9 cellular contexts compared by ENCODE assay signal in genomic region chr2:120261387-120262006, GRCh38. TPM values are rescaled to one million over a fixed set of nuclear protein-coding genes. Genes with fewer than 3 reads are reported as not detected.
A peak's percentile ranks its signal among the peaks of the same experiment; 100 is the strongest.
DNase-seq lines count a peak whose midpoint lies in the region; ATAC-seq and TF ChIP-seq lines count a peak whose summit lies in the region.
"Had no signal": no experiment of that assay in that cellular context is flagged by ENCODE, and none has a peak within 500 bp of the region (broad histone marks: within the 10 kb centered on the region; RNA-seq: fewer than 3 reads in every experiment).

No MANE protein-coding gene starts in this region.

- no peak overlapping the region for H3K14ac ChIP-seq in IMR-90 (replicated peaks; ENCODE audit: low read depth, low read length)

- no peaks in the 10 kb centered on the region for H3K36me3 ChIP-seq in IMR-90 (ENCODE audit: control insufficient read depth, insufficient read depth, low read length)
- no peaks in the 10 kb centered on the region for H3K36me3 ChIP-seq in tibial nerve

- H4K8ac ChIP-seq in IMR-90 (ENCODE audit: low read depth in 2 of 2, low read length in 2 of 2): no peak overlapping the region

- intact Hi-C loops in IMR-90 (cut with micrococcal nuclease): no loop called here

- no peak overlapping the region for H3K9ac ChIP-seq in IMR-90 (ENCODE audit: low read depth, low read length)

- H3K27ac ChIP-seq in IMR-90 (ENCODE audit: insufficient read depth, low read length) (no peak overlapping the region), tibial nerve (no peak overlapping the region)

- DNase-seq in IMR-90 (no peak), LoVo (ENCODE audit: low spot score) (no peak), tibial nerve (ENCODE audit: low spot score in 2 of 2) (no peak), DMS79 (lab: John Stamatoyannopoulos, UW) (no peak)
- peak; percentile 49 to 58 (median 57) for DNase-seq in stimulated activated CD4-positive, alpha-beta T cell treated with anti-CD3 and anti-CD28 coated beads, Interleukin-12 subunit alpha, Interleukin-12 subunit beta, amount 100 ng/mL, for 48 hours (ENCODE audit: low read depth in 2 of 3, low spot score in 1 of 3)
- DNase-seq in effector CD8-positive, alpha-beta T cell (lab: John Stamatoyannopoulos, UW): no peak
- DNase-seq: left colon had no signal

- no peak overlapping the region for H3K4me2 ChIP-seq in IMR-90 (ENCODE audit: low read depth, low read length)

- H4K5ac ChIP-seq in IMR-90 (ENCODE audit: low read depth, low read length): no peak overlapping the region

- dilution Hi-C loops in IMR-90 (cut with HindIII; ENCODE audit: low sequenced_read_pairs, unreplicated experiment): no loop called here

- peak; percentile 88 for ATAC-seq in GM18907 (IDR thresholded peaks at IDR 0.05; ENCODE audit: unreplicated experiment)
- peak; percentile 79 for ATAC-seq in GM21737 (IDR thresholded peaks at IDR 0.05; ENCODE audit: unreplicated experiment)
- ATAC-seq in IMR-90 (ENCODE audit: low read depth): no peak
- ATAC-seq: left colon had no signal

- H2BK15ac ChIP-seq in IMR-90 (ENCODE audit: low read depth, low read length): no peak overlapping the region

- H3K4me3 ChIP-seq in IMR-90 (ENCODE audit: insufficient read depth, low read depth, low read length): no peak overlapping the region
- no peak overlapping the region for H3K4me3 ChIP-seq in tibial nerve

- no peak for TF ChIP-seq CTCF in IMR-90 (conservative IDR thresholded peaks at IDR 0.05; ENCODE audit: low read depth, low read length)
- no peak for TF ChIP-seq CTCF in tibial nerve (IDR thresholded peaks at IDR 0.05)

- no peak overlapping the region for H3K18ac ChIP-seq in IMR-90 (ENCODE audit: low read depth, low read length)

- H2BK20ac ChIP-seq in IMR-90 (ENCODE audit: low read depth, low read length): no peak overlapping the region

- peaks cover 61% of the 10 kb centered on the region for H4K20me1 ChIP-seq in IMR-90 (ENCODE audit: insufficient read depth, low read length)

- H3K27me3 ChIP-seq in IMR-90 (ENCODE audit: control insufficient read depth, insufficient read depth, low read length) (no peaks in the 10 kb centered on the region), tibial nerve (no peaks in the 10 kb centered on the region)

- no peak overlapping the region for H3K56ac ChIP-seq in IMR-90 (ENCODE audit: extremely low read depth, insufficient read depth, low read length)

- peaks cover 23% of the 10 kb centered on the region for H3K9me1 ChIP-seq in IMR-90 (ENCODE audit: insufficient read depth, low read length)

- H3K23ac ChIP-seq in IMR-90 (ENCODE audit: low read depth, low read length): no peak overlapping the region

- H3K9me3 ChIP-seq in IMR-90 (ENCODE audit: control insufficient read depth, insufficient read depth, low read length) (peaks cover 5% of the 10 kb centered on the region), tibial nerve (peaks cover 0 to 3% (median 0%) of the 10 kb centered on the region in 4 donors)

- TF ChIP-seq POLR2A in IMR-90 (IDR thresholded peaks at IDR 0.05; ENCODE audit: low read depth, low read length): no peak
- no peak for TF ChIP-seq POLR2A in tibial nerve (IDR thresholded peaks at IDR 0.05)

- no peak for TF ChIP-seq RAD21 in IMR-90 (IDR thresholded peaks at IDR 0.05; ENCODE audit: low read length)

- no peak overlapping the region for H4K91ac ChIP-seq in IMR-90 (ENCODE audit: insufficient read depth, low read depth, low read length)

- no peak overlapping the region for H2BK5ac ChIP-seq in IMR-90 (ENCODE audit: low read depth, low read length, poor library complexity, severe bottlenecking)

- no peak overlapping the region for H2AFZ ChIP-seq in IMR-90 (replicated peaks; ENCODE audit: low read length, poor library complexity)

- POLR2A ChIA-PET in IMR-90 (lab: Charles Lee; ENCODE audit: unreplicated experiment): no interaction called here

- H2AK5ac ChIP-seq in IMR-90 (ENCODE audit: low read depth, low read length): no peak overlapping the region

- no peak for TF ChIP-seq EP300 in tibial nerve (IDR thresholded peaks at IDR 0.05)

- CTCF ChIA-PET in IMR-90 (lab: Yijun Ruan, JAX): no interaction called here

- peaks cover 33 to 78% of the 10 kb centered on the region in 2 experiments for H3K79me1 ChIP-seq in IMR-90 (ENCODE audit: low read depth in 1 of 2, low read length in 2 of 2)

- WGBS in IMR-90 (ENCODE audit: extremely low coverage in 2 of 2, insufficient read length in 1 of 2), 2 experiments: 84% methylated on average over 6 of the region's 6 CpGs; no CpG with 5 or more reads in 1 of the 2 experiments
- WGBS in tibial nerve, 2 donors: 82 to 89% methylated on average over 6 of the region's 6 CpGs

- in situ Hi-C loops in IMR-90 (cut with MboI; ENCODE audit: low sequenced_read_pairs): no loop called here

- H2AK9ac ChIP-seq in IMR-90 (replicated peaks; ENCODE audit: low read depth, low read length, poor library complexity): peak overlapping the region; percentile 55

- H2BK120ac ChIP-seq in IMR-90 (ENCODE audit: low read depth, low read length): no peak overlapping the region

- no peak overlapping the region for H3K4ac ChIP-seq in IMR-90 (ENCODE audit: low read depth, low read length)

- H3K4me1 ChIP-seq in IMR-90 (ENCODE audit: control insufficient read depth, insufficient read depth, low read length) (peaks cover 7% of the 10 kb centered on the region), tibial nerve (peaks cover 0 to 37% (median 4%) of the 10 kb centered on the region in 4 donors)

- BruUV-seq in IMR-90 (replicated peaks; lab: Mats Ljungman, UMichigan): no TSS peak

TF ChIP-seq in IMR-90, 13 proteins besides CTCF, POLR2A, EP300 and RAD21:
- TF ChIP-seq MAFK (IDR thresholded peaks at IDR 0.05; ENCODE audit: low read depth, low read length) (no peak), FOS (IDR thresholded peaks at IDR 0.05; ENCODE audit: low read depth, low read length) (no peak), SMC3 (IDR thresholded peaks at IDR 0.05; ENCODE audit: low read depth, low read length) (no peak), RCOR1 (IDR thresholded peaks at IDR 0.05; ENCODE audit: insufficient replicate concordance, low read length) (no peak), RFX5 (IDR thresholded peaks at IDR 0.05; ENCODE audit: low read depth, low read length) (no peak), CHD1 (IDR thresholded peaks at IDR 0.05; ENCODE audit: low read depth, low read length) (no peak), MAZ (IDR thresholded peaks at IDR 0.05; ENCODE audit: borderline replicate concordance, low read depth, low read length) (no peak), NFE2L2 (IDR thresholded peaks at IDR 0.05; ENCODE audit: low read depth, low read length) (no peak), MXI1 (IDR thresholded peaks at IDR 0.05; ENCODE audit: borderline replicate concordance, low read depth, low read length) (no peak), ELK1 (IDR thresholded peaks at IDR 0.05; ENCODE audit: borderline replicate concordance, low read depth, low read length) (no peak)

RNA-seq across cellular contexts. Expression of gene RALB, which starts 8.8 kb away (rescaled TPM):
- total RNA-seq in IMR-90 (2012; rRNA removed) (53.6 and 75.3 TPM in 2 replicates), tibial nerve (10 to 100 TPM; 35.1 to 40.4 (median 39.8) TPM)
- 38.0 and 54.7 TPM in 2 replicates for polyA plus RNA-seq in IMR-90 (2012; rRNA removed)
- polyA plus RNA-seq in IMR-90 (2012; cell fraction: cytosol; rRNA removed): 14.8 and 19.0 TPM in 2 replicates
- polyA plus RNA-seq in IMR-90 (2012; cell fraction: nucleus; rRNA removed; ENCODE audit: low replicate concordance): 4.3 and 18.5 TPM in 2 replicates

RNA-seq across cellular contexts. Expression of gene TMEM185B, which starts 38.3 kb away (rescaled TPM):
- 16.4 and 17.7 TPM in 2 replicates for total RNA-seq in IMR-90 (2012; rRNA removed)
- 25.2 and 26.1 TPM in 2 replicates for polyA plus RNA-seq in IMR-90 (2012; rRNA removed)
- 21.9 and 30.3 TPM in 2 replicates for polyA plus RNA-seq in IMR-90 (2012; cell fraction: cytosol; rRNA removed)
- 8.1 and 11.7 TPM in 2 replicates for polyA plus RNA-seq in IMR-90 (2012; cell fraction: nucleus; rRNA removed; ENCODE audit: low replicate concordance)
- total RNA-seq in tibial nerve: 10 to 100 TPM; 20.5 to 38.1 (median 35.5) TPM

Comparison
In these comparisons a context has a peak if more than half of its experiments do, and no peak if none do; other contexts are left out.
1. DNase-seq: peak in stimulated activated CD4-positive, alpha-beta T cell treated with anti-CD3 and anti-CD28 coated beads, Interleukin-12 subunit alpha, Interleukin-12 subunit beta, amount 100 ng/mL, for 48 hours (3 of 3); none in IMR-90 (single experiment), LoVo (single experiment), effector CD8-positive, alpha-beta T cell (single experiment), tibial nerve (0 of 2) and DMS79 (single experiment).